16 cellular contexts compared by ENCODE assay signal in the genomic region with DNA sequence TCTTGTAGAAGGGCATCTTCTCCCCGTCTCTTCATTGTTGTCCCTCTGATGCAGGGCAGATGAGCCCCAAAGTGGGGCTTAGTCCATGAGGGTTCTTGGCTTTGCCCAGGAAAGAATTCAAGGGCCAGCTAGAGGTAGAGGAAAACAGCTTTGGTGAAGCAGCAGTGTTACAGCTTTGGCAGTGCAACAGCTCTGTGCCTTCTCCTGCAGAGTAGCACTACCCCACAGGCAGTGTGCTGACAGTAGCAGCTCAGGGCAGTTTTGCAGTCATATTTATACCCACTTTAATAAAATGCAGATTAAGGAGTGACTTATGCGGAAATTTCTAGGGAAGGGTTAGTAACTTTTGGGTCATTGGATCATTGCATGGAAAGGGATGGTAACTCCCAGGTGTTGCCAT. TPM values are rescaled to one million over a fixed set of nuclear protein-coding genes. Genes with fewer than 3 reads are reported as not detected.
DNase-seq lines count a peak whose midpoint lies in the region; ATAC-seq and TF ChIP-seq lines count a peak whose summit lies in the region.
"Had no signal": no experiment of that assay in that cellular context is flagged by ENCODE, and none has a peak within 500 bp of the region (broad histone marks: within the 10 kb centered on the region; RNA-seq: fewer than 3 reads in every experiment).

No MANE protein-coding gene starts in this region.

- no peaks in the 10 kb centered on the region for H3K9me2 ChIP-seq in SK-N-SH

- WGBS in SK-N-SH (ENCODE audit: low lambda C conversion rate): 92% methylated on average over 2 of the region's 2 CpGs

- peaks cover 61% of the 10 kb centered on the region for H3K79me2 ChIP-seq in SK-N-SH (ENCODE audit: insufficient read depth)

- BruUV-seq in Caco-2 (replicated peaks; lab: Mats Ljungman, UMichigan): no TSS peak

- H4K20me1 ChIP-seq in SK-N-SH (ENCODE audit: insufficient read depth): no peaks in the 10 kb centered on the region
- H4K20me1 ChIP-seq: BLaER1 had no signal

- H3K4me3 Mint-ChIP-seq in Caco-2 (ENCODE audit: unreplicated experiment) (no peak overlapping the region), neural crest cell (no peak overlapping the region)
- H3K4me3 Mint-ChIP-seq: CD14-positive monocyte; CD4-positive, alpha-beta memory T cell had no signal

- H3K9me3 ChIP-seq in SK-N-SH (no peaks in the 10 kb centered on the region), Caco-2 (no peaks in the 10 kb centered on the region), MG63 (no peaks in the 10 kb centered on the region; the same call in 1 of the 2 replicates)
- H3K9me3 ChIP-seq: BLaER1, HAP-1 had no signal

- no peak overlapping the region for H3K9ac ChIP-seq in SK-N-SH
- H3K9ac ChIP-seq: BLaER1, GM23248 had no signal

- H2AFZ ChIP-seq in SK-N-SH (ENCODE audit: low read depth): no peak overlapping the region
- H2AFZ ChIP-seq: GM23248 had no signal

- H3K27me3 ChIP-seq in SK-N-SH (ENCODE audit: insufficient read depth): no peaks in the 10 kb centered on the region
- H3K27me3 ChIP-seq in Caco-2 (replicated peaks; ENCODE audit: control insufficient read depth, insufficient read depth, low read length): no peaks in the 10 kb centered on the region
- no peaks in the 10 kb centered on the region for H3K27me3 ChIP-seq in MG63
- H3K27me3 ChIP-seq: BLaER1 had no signal

- H3K4me1 Mint-ChIP-seq in Caco-2 (ENCODE audit: low read depth, unreplicated experiment) (peaks cover 40% of the 10 kb centered on the region), neural crest cell (no peaks in the 10 kb centered on the region)
- H3K4me1 Mint-ChIP-seq: CD14-positive monocyte; CD4-positive, alpha-beta memory T cell had no signal

- H3K4me3 ChIP-seq in SK-N-SH (ENCODE audit: low read depth in 2 of 2, low read length in 1 of 2): no peak overlapping the region
- H3K4me3 ChIP-seq in Caco-2 (ENCODE audit: low read depth, low read length): no peak overlapping the region
- H3K4me3 ChIP-seq in MG63: no peak overlapping the region
- H3K4me3 ChIP-seq: BLaER1, GM23248, HAP-1 had no signal

- H3K4me2 ChIP-seq in SK-N-SH: no peak overlapping the region
- H3K4me2 ChIP-seq: BLaER1 had no signal

- CTCF ChIA-PET in SK-N-SH (lab: Yijun Ruan, JAX) (interaction anchor here (6.6 kb wide), 1 partner anchor 14 kb away, joined by 33 read pairs; no protein-coding TSS in a partner anchor), Caco-2 (lab: Charles Lee) (no interaction called here)

- H3K27me3 Mint-ChIP-seq in Caco-2 (ENCODE audit: insufficient read depth, unreplicated experiment) (no peaks in the 10 kb centered on the region), neural crest cell (ENCODE audit: low read depth) (no peaks in the 10 kb centered on the region)

- ATAC-seq in SK-N-SH treated with all-trans-retinoic acid at 6 μM for 48 hours: peak; percentile 43

- H3K36me3 Mint-ChIP-seq in Caco-2 (ENCODE audit: insufficient read depth, unreplicated experiment): peaks cover 18% of the 10 kb centered on the region
- no peaks in the 10 kb centered on the region for H3K36me3 Mint-ChIP-seq in neural crest cell (ENCODE audit: low read depth)
- H3K36me3 Mint-ChIP-seq: CD4-positive, alpha-beta memory T cell had no signal

- no peaks in the 10 kb centered on the region for H3K36me3 ChIP-seq in SK-N-SH (replicated peaks in 1 of 2; ENCODE audit: control insufficient read depth in 1 of 2, insufficient read depth in 2 of 2, low read length in 1 of 2)
- no peaks in the 10 kb centered on the region; the same call in 1 of the 2 replicates for H3K36me3 ChIP-seq in Caco-2 (ENCODE audit: control insufficient read depth, insufficient read depth, low read length)
- H3K36me3 ChIP-seq in MG63: peaks cover 14% of the 10 kb centered on the region
- H3K36me3 ChIP-seq: BLaER1, HAP-1 had no signal

- H3K27ac Mint-ChIP-seq in Caco-2 (ENCODE audit: unreplicated experiment) (peak overlapping the region; percentile 17), neural crest cell (ENCODE audit: unreplicated experiment) (peak overlapping the region; percentile 62)
- H3K27ac Mint-ChIP-seq: CD14-positive monocyte had no signal

- no peak overlapping the region for H3K27ac ChIP-seq in SK-N-SH (ENCODE audit: low read depth in 2 of 2, low read length in 1 of 2)
- H3K27ac ChIP-seq: BLaER1, GM23248, HL-60 had no signal

- TF ChIP-seq CTCF in SK-N-SH (IDR thresholded peaks at IDR 0.05) (no peak), Caco-2 (IDR thresholded peaks at IDR 0.05; ENCODE audit: insufficient read depth in 1 of 2, low read depth in 1 of 2, low read length in 1 of 2, severe bottlenecking in 1 of 2, unreplicated experiment in 1 of 2) (no peak), neural crest cell (conservative IDR thresholded peaks at IDR 0.05) (no peak)

- no peak for TF ChIP-seq RAD21 in SK-N-SH (IDR thresholded peaks at IDR 0.05; ENCODE audit: low read length)

- no peak for TF ChIP-seq EP300 in SK-N-SH (IDR thresholded peaks at IDR 0.05; ENCODE audit: borderline replicate concordance in 1 of 2, low read depth in 1 of 2, low read length in 1 of 2)

- peaks cover 4% of the 10 kb centered on the region for H3F3A ChIP-seq in SK-N-SH (replicated peaks; ENCODE audit: insufficient read depth)

- POLR2A ChIA-PET in SK-N-SH (lab: Yijun Ruan, JAX): no interaction called here
- POLR2A ChIA-PET in Caco-2 (lab: Charles Lee): no interaction called here

- DNase-seq in SK-N-SH: no peak
- DNase-seq in Caco-2: no peak
- DNase-seq in MG63: peak; percentile 22
- DNase-seq in neural crest cell (ENCODE audit: low read depth, low spot score): no peak
- no peak for DNase-seq in iPS-NIHi7 (ENCODE audit: extremely low spot score)
- no peak for DNase-seq in NCI-H446 treated with DMSO at 0.1 percent for 48 hours (lab: John Stamatoyannopoulos, UW)
- DNase-seq: 8988T; Calu3; CD4-positive, alpha-beta memory T cell; DND-41; GM23248 had no signal

- intact Hi-C loops in Caco-2 (cut with micrococcal nuclease; ENCODE audit: unreplicated experiment): no loop called here

- H3K4me1 ChIP-seq in SK-N-SH (ENCODE audit: control insufficient read depth in 1 of 2, insufficient read depth in 2 of 2, low read depth in 1 of 2, low read length in 1 of 2) (peaks cover 5 to 7% of the 10 kb centered on the region in 2 experiments; a peak in 2 of 4 replicates), Caco-2 (peaks cover 25% of the 10 kb centered on the region)
- H3K4me1 ChIP-seq: BLaER1 had no signal

- H3K9me3 Mint-ChIP-seq in Caco-2 (ENCODE audit: unreplicated experiment) (no peaks in the 10 kb centered on the region), neural crest cell (peaks cover 7% of the 10 kb centered on the region)

TF ChIP-seq in SK-N-SH treated with all-trans-retinoic acid at 6 μM for 48 hours, 23 proteins besides CTCF, POLR2A, EP300 and RAD21 (continues in another document):
- TF ChIP-seq, protein P1, sequence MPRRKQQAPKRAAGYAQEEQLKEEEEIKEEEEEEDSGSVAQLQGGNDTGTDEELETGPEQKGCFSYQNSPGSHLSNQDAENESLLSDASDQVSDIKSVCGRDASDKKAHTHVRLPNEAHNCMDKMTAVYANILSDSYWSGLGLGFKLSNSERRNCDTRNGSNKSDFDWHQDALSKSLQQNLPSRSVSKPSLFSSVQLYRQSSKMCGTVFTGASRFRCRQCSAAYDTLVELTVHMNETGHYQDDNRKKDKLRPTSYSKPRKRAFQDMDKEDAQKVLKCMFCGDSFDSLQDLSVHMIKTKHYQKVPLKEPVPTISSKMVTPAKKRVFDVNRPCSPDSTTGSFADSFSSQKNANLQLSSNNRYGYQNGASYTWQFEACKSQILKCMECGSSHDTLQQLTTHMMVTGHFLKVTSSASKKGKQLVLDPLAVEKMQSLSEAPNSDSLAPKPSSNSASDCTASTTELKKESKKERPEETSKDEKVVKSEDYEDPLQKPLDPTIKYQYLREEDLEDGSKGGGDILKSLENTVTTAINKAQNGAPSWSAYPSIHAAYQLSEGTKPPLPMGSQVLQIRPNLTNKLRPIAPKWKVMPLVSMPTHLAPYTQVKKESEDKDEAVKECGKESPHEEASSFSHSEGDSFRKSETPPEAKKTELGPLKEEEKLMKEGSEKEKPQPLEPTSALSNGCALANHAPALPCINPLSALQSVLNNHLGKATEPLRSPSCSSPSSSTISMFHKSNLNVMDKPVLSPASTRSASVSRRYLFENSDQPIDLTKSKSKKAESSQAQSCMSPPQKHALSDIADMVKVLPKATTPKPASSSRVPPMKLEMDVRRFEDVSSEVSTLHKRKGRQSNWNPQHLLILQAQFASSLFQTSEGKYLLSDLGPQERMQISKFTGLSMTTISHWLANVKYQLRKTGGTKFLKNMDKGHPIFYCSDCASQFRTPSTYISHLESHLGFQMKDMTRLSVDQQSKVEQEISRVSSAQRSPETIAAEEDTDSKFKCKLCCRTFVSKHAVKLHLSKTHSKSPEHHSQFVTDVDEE (CRISPR knock-in tag; IDR thresholded peaks at IDR 0.05): no peak
- no peak for TF ChIP-seq ZNF565 (CRISPR knock-in tag; conservative IDR thresholded peaks at IDR 0.05; ENCODE audit: low read depth)

TF ChIP-seq in SK-N-SH, 30 proteins besides CTCF, POLR2A, EP300 and RAD21:
- no peak for TF ChIP-seq CHD2 (IDR thresholded peaks at IDR 0.05; ENCODE audit: low read length, partially characterized antibody)
- no peak for TF ChIP-seq SMC3 (IDR thresholded peaks at IDR 0.05; ENCODE audit: low read depth, low read length)

RNA-seq across cellular contexts. Expression of a gene that starts 15.9 kb away (rescaled TPM):
- 25.1 and 27.2 TPM in 2 replicates for polyA plus RNA-seq in SK-N-SH (2012; rRNA removed)
- 15.8 and 19.4 TPM in 2 replicates for polyA plus RNA-seq in SK-N-SH (2012; cell fraction: cytosol; rRNA removed)
- polyA plus RNA-seq in SK-N-SH (2012; cell fraction: nucleus; rRNA removed): 38.0 and 41.9 TPM in 2 replicates
- total RNA-seq in Caco-2 (2022): 75.7 and 77.5 TPM in 2 replicates
- 16.5 and 20.4 TPM in 2 replicates for total RNA-seq in MG63 (2014; rRNA removed; shearing (Covaris generic); ENCODE audit: low replicate concordance)
- total RNA-seq in neural crest cell: 22.3 and 26.7 TPM in 2 replicates
